In the genomic region with DNA sequence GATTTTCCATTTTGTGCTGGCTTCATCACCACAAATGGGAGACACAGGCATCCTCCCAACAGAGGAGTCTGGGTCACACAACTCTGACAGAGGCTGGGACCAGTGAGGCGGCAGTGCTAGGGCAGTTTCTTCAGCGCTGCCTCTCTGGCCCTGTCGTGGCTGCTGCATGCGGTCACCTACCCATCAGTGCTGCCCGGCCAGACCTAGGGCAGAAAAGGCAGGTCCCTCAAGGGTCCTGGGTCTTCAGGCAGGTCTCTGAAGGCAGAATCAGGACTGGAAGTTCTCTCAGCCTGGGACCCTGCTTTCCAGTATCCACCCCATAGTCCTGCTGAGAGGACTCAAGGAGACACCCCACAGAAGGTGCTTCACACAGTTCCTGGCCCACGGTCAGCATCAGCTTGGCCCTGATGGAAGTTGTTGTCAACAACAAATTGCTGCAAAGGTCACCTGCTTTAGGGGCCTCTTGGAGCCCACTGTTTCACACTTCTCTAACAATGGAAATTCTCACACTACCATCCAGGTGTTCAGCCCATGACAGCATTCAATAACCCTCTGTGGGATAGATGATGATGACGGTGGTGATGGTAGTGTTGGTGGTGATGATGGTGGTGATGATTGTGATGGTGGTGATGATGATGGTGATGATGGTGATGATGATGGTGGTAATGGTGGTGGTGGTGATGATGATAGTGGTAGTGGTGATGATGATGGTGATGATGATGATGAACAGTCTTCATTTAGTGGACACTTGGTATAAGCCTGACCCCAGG, we compare ENCODE assay signal across 16 cellular contexts.
"Had no signal": no experiment of that assay in that cellular context is flagged by ENCODE, and none has a peak within 500 bp of the region (broad histone marks: within the 10 kb centered on the region; RNA-seq: fewer than 3 reads in every experiment).

No MANE protein-coding gene starts in this region.

- H3K27ac Mint-ChIP-seq: activated CD4-positive, alpha-beta T cell treated with anti-CD3 and anti-CD28 coated beads, Interleukin-2, amount 10 ng/mL, durations not matched to agents 7 days and 5 days; activated naive CD8-positive, alpha-beta T cell; activated T-helper 2 cell treated with anti-CD3 and anti-CD28 coated beads, Interferon-gamma antibody, Interleukin-2, Interleukin-4, amounts not matched to agents 10 μg/mL and 5 μg/mL and 100 μg/mL, durations not matched to agents 14 hours and 24 hours and 36 hours; dendritic cell treated with granulocyte-macrophage colony-stimulating factor and Interleukin-4, amounts not matched to agents 40 ng/mL and 50 ng/mL, for 4 days; endodermal cell; mesothelial cell of epicardium; stimulated activated effector memory CD8-positive, alpha-beta T cell treated with anti-CD3 and anti-CD28 coated beads, Interleukin-12 subunit alpha, Interleukin-12 subunit beta, amount 100 ng/mL, for 72 hours; T-helper 1 cell treated with Interleukin-12 subunit alpha and Interleukin-12 subunit beta and Interleukin-4 antibody, amounts not matched to agents 30 μg/mL and 1 μg/mL, for 36 hours had no signal

- H3K9me3 ChIP-seq: right atrium auricular region, transverse colon had no signal

- H3K27ac ChIP-seq: hepatocyte, right atrium auricular region, transverse colon had no signal

- H3K36me3 ChIP-seq: right atrium auricular region, transverse colon had no signal

- H3K79me2 ChIP-seq: hepatocyte had no signal

- DNase-seq: activated CD4-positive, alpha-beta T cell treated with anti-CD3 and anti-CD28 coated beads, Interleukin-2, amount 10 ng/mL, durations not matched to agents 7 days and 5 days; amygdala; erythroblast; kidney glomerular epithelial cell; transverse colon had no signal

- H3K4me3 ChIP-seq: hepatocyte, right atrium auricular region, transverse colon had no signal

- H3K4me1 Mint-ChIP-seq: activated CD4-positive, alpha-beta T cell treated with anti-CD3 and anti-CD28 coated beads, Interleukin-2, amount 10 ng/mL, durations not matched to agents 7 days and 5 days; central memory CD8-positive, alpha-beta T cell; endodermal cell had no signal

- H3K9me3 Mint-ChIP-seq: activated CD4-positive, alpha-beta T cell treated with anti-CD3 and anti-CD28 coated beads, Interleukin-2, amount 10 ng/mL, durations not matched to agents 7 days and 5 days; activated T-helper 2 cell treated with anti-CD3 and anti-CD28 coated beads, Interferon-gamma antibody, Interleukin-2, Interleukin-4, amounts not matched to agents 10 μg/mL and 5 μg/mL and 100 μg/mL, durations not matched to agents 14 hours and 24 hours and 36 hours; central memory CD8-positive, alpha-beta T cell; dendritic cell treated with granulocyte-macrophage colony-stimulating factor and Interleukin-4, amounts not matched to agents 40 ng/mL and 50 ng/mL, for 4 days; mesothelial cell of epicardium; stimulated activated effector memory CD8-positive, alpha-beta T cell treated with anti-CD3 and anti-CD28 coated beads, Interleukin-12 subunit alpha, Interleukin-12 subunit beta, amount 100 ng/mL, for 72 hours; T-helper 1 cell treated with Interleukin-12 subunit alpha and Interleukin-12 subunit beta and Interleukin-4 antibody, amounts not matched to agents 30 μg/mL and 1 μg/mL, for 36 hours had no signal

- H3K27me3 ChIP-seq: hepatocyte, right atrium auricular region had no signal

- ATAC-seq: stimulated activated effector memory CD8-positive, alpha-beta T cell treated with anti-CD3 and anti-CD28 coated beads, Interleukin-12 subunit alpha, Interleukin-12 subunit beta, amount 100 ng/mL, for 72 hours had no signal

- H2AFZ ChIP-seq: hepatocyte had no signal

- H3K4me3 Mint-ChIP-seq: activated CD4-positive, alpha-beta T cell treated with anti-CD3 and anti-CD28 coated beads, Interleukin-2, amount 10 ng/mL, durations not matched to agents 7 days and 5 days; activated naive CD8-positive, alpha-beta T cell; central memory CD8-positive, alpha-beta T cell; dendritic cell treated with granulocyte-macrophage colony-stimulating factor and Interleukin-4, amounts not matched to agents 40 ng/mL and 50 ng/mL, for 4 days; endodermal cell; mesothelial cell of epicardium; stimulated activated effector memory CD8-positive, alpha-beta T cell treated with anti-CD3 and anti-CD28 coated beads, Interleukin-12 subunit alpha, Interleukin-12 subunit beta, amount 100 ng/mL, for 72 hours; T-helper 1 cell treated with Interleukin-12 subunit alpha and Interleukin-12 subunit beta and Interleukin-4 antibody, amounts not matched to agents 30 μg/mL and 1 μg/mL, for 36 hours had no signal

- H3K4me2 ChIP-seq: hepatocyte had no signal

- H3K36me3 Mint-ChIP-seq: activated naive CD8-positive, alpha-beta T cell; brain; mesothelial cell of epicardium; stimulated activated effector memory CD8-positive, alpha-beta T cell treated with anti-CD3 and anti-CD28 coated beads, Interleukin-12 subunit alpha, Interleukin-12 subunit beta, amount 100 ng/mL, for 72 hours had no signal

- H3K27me3 Mint-ChIP-seq: activated CD4-positive, alpha-beta T cell treated with anti-CD3 and anti-CD28 coated beads, Interleukin-2, amount 10 ng/mL, durations not matched to agents 7 days and 5 days had no signal

- H3K4me1 ChIP-seq: right atrium auricular region, transverse colon had no signal
